28 cellular contexts compared by ENCODE assay signal in the genomic region with DNA sequence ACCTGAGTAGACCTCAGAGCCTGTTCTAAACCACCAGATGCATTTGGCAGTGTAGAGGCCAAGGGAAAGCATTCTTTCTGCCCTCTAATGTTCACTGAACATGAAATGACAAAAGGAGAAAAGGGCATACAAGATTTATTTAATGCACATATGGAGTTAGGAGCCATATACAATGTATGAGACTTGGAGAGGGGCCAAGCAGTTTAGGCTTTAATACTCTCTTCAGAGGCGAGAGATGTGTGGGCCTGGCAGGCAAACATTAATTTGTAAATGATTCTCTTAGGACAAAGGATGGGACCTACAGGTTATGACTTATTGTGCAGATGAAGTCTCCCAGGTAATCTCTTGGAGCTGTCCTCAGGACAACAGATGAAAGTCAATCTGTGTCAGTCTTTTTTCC.
"Had no signal": no experiment of that assay in that cellular context is flagged by ENCODE, and none has a peak within 500 bp of the region (broad histone marks: within the 10 kb centered on the region; RNA-seq: fewer than 3 reads in every experiment).

No MANE protein-coding gene starts in this region.

- H3K36me3 ChIP-seq: adrenal gland, esophagus squamous epithelium, heart right ventricle, ovary, prostate gland, thoracic aorta had no signal

- H3K27me3 Mint-ChIP-seq: activated naive CD8-positive, alpha-beta T cell treated with anti-CD3 and anti-CD28 coated beads for 36 hours; naive B cell; stimulated activated naive CD8-positive, alpha-beta T cell treated with anti-CD3 and anti-CD28 coated beads, Interleukin-15, Interleukin-2, amounts not matched to agents 100 ng/mL and 50 ng/mL, for 24 hours had no signal

- FAIRE-seq: colon, urothelium cell line had no signal

- H3K4me1 Mint-ChIP-seq: activated naive CD8-positive, alpha-beta T cell treated with anti-CD3 and anti-CD28 coated beads for 36 hours; naive B cell; stimulated activated effector memory CD8-positive, alpha-beta T cell treated with anti-CD3 and anti-CD28 coated beads, Interleukin-12 subunit alpha, Interleukin-12 subunit beta, amount 100 ng/mL, for 72 hours had no signal

- H3K4me3 ChIP-seq: adrenal gland, body of pancreas, esophagus squamous epithelium, heart right ventricle, ovary, prostate gland, skin epidermis, thoracic aorta had no signal

- H3K4me1 ChIP-seq: adrenal gland, body of pancreas, esophagus squamous epithelium, heart right ventricle, prostate gland had no signal

- H3K4me3 Mint-ChIP-seq: activated naive CD4-positive, alpha-beta T cell treated with anti-CD3 and anti-CD28 coated beads for 36 hours; activated naive CD8-positive, alpha-beta T cell treated with anti-CD3 and anti-CD28 coated beads for 36 hours; mesothelial cell of epicardium; naive B cell; stimulated activated effector memory CD8-positive, alpha-beta T cell treated with anti-CD3 and anti-CD28 coated beads, Interleukin-12 subunit alpha, Interleukin-12 subunit beta, amount 100 ng/mL, for 72 hours; stimulated activated naive CD8-positive, alpha-beta T cell treated with anti-CD3 and anti-CD28 coated beads, Interleukin-15, Interleukin-2, amounts not matched to agents 100 ng/mL and 50 ng/mL, for 24 hours had no signal

- DNase-seq: activated CD4-positive, alpha-beta T cell treated with anti-CD3 and anti-CD28 coated beads for 48 hours; activated CD4-positive, alpha-beta T cell treated with anti-CD3 and anti-CD28 coated beads, Interleukin-2, amount 50 U/mL, for 48 hours; activated CD4-positive, CD25-positive, alpha-beta regulatory T cell; activated CD8-positive, alpha-beta memory T cell treated with anti-CD3 and anti-CD28 coated beads for 24 hours; activated effector memory CD4-positive, alpha-beta T cell treated with Interleukin-2 at 50 U/mL for 16 hours; activated naive CD4-positive, alpha-beta T cell treated with anti-CD3 and anti-CD28 coated beads for 36 hours; activated naive CD8-positive, alpha-beta T cell treated with anti-CD3 and anti-CD28 coated beads for 36 hours; adrenal gland; aorta; body of pancreas; dermis blood vessel endothelial cell; effector CD4-positive, alpha-beta T cell; esophagus squamous epithelium; foreskin melanocyte; heart right ventricle; naive B cell; ovary; retina; stimulated activated CD4-positive, alpha-beta T cell treated with anti-CD3 and anti-CD28 coated beads, Interleukin-4, amount 100 ng/mL, for 24 hours; trophoblast cell had no signal

- H3K36me3 Mint-ChIP-seq: activated naive CD8-positive, alpha-beta T cell treated with anti-CD3 and anti-CD28 coated beads for 36 hours; mesothelial cell of epicardium; naive B cell; stimulated activated effector memory CD8-positive, alpha-beta T cell treated with anti-CD3 and anti-CD28 coated beads, Interleukin-12 subunit alpha, Interleukin-12 subunit beta, amount 100 ng/mL, for 72 hours had no signal

- H3K9me3 ChIP-seq: adrenal gland, body of pancreas, esophagus squamous epithelium, ovary, prostate gland, thoracic aorta had no signal

- H3K27me3 ChIP-seq: adrenal gland, body of pancreas, esophagus squamous epithelium, heart right ventricle, ovary had no signal

- H3K27ac Mint-ChIP-seq: activated naive CD4-positive, alpha-beta T cell treated with anti-CD3 and anti-CD28 coated beads for 36 hours; activated naive CD8-positive, alpha-beta T cell treated with anti-CD3 and anti-CD28 coated beads for 36 hours; mesothelial cell of epicardium; naive B cell; stimulated activated effector memory CD8-positive, alpha-beta T cell treated with anti-CD3 and anti-CD28 coated beads, Interleukin-12 subunit alpha, Interleukin-12 subunit beta, amount 100 ng/mL, for 72 hours; stimulated activated naive CD8-positive, alpha-beta T cell treated with anti-CD3 and anti-CD28 coated beads, Interleukin-15, Interleukin-2, amounts not matched to agents 100 ng/mL and 50 ng/mL, for 24 hours had no signal
